In genomic region chr6:117078624-117079023, GRCh38 we compare ENCODE assay signal across 15 cellular contexts.
"Had no signal": no experiment of that assay in that cellular context is flagged by ENCODE, and none has a peak within 500 bp of the region (broad histone marks: within the 10 kb centered on the region; RNA-seq: fewer than 3 reads in every experiment).

No MANE protein-coding gene starts in this region.

- DNase-seq: activated CD4-positive, alpha-beta T cell treated with anti-CD3 and anti-CD28 coated beads for 48 hours; activated CD8-positive, alpha-beta memory T cell treated with anti-CD3 and anti-CD28 coated beads, Interleukin-2, amount 50 U/mL, for 48 hours; activated CD8-positive, alpha-beta T cell treated with anti-CD3 and anti-CD28 coated beads, Interleukin-2, amount 10 ng/mL, durations not matched to agents 7 days and 5 days; foreskin melanocyte; head of caudate nucleus; mammary epithelial cell; nucleus accumbens; right cardiac atrium; tibial artery had no signal

- H3K4me1 ChIP-seq: ascending aorta, tibial artery, vagina had no signal

- H3K4me3 ChIP-seq: ascending aorta, smooth muscle cell, tibial artery, vagina had no signal

- H3K9me3 ChIP-seq: ascending aorta, tibial artery, vagina had no signal

- ATAC-seq: activated CD8-positive, alpha-beta T cell treated with anti-CD3 and anti-CD28 coated beads, Interleukin-2, amount 10 ng/mL, durations not matched to agents 7 days and 5 days; left lobe of liver; natural killer cell treated with Interleukin-12 subunit alpha and Interleukin-12 subunit beta and Interleukin-15 and Interleukin-18, amount 100 ng/mL, for 72 hours; right cardiac atrium; WTC11 had no signal

- H3K36me3 ChIP-seq: ascending aorta, tibial artery, vagina had no signal
